In genomic region chr19:16457954-16458331, GRCh38 we compare ENCODE assay signal across 10 cellular contexts. TPM values are rescaled to one million over a fixed set of nuclear protein-coding genes. Genes with fewer than 3 reads are reported as not detected.
DNase-seq lines count a peak whose midpoint lies in the region; ATAC-seq and TF ChIP-seq lines count a peak whose summit lies in the region.
"Had no signal": no experiment of that assay in that cellular context is flagged by ENCODE, and none has a peak within 500 bp of the region (broad histone marks: within the 10 kb centered on the region; RNA-seq: fewer than 3 reads in every experiment).

No MANE protein-coding gene starts in this region.

- H3K36me3 ChIP-seq in Loucy (ENCODE audit: insufficient read depth, low read length) (no peaks in the 10 kb centered on the region), mesodermal cell (ENCODE audit: control insufficient read depth, insufficient read depth, low read length) (no peaks in the 10 kb centered on the region), stomach smooth muscle (ENCODE audit: control insufficient read depth in 2 of 2, insufficient read depth in 2 of 2, low read length in 2 of 2) (no peaks in the 10 kb centered on the region)

- no peak for DNase-seq in central memory CD8-positive, alpha-beta T cell (ENCODE audit: low spot score in 2 of 2)
- DNase-seq in H4 (ENCODE audit: low spot score) (no peak), GM13977 (ENCODE audit: low spot score) (no peak)
- DNase-seq: DMS53 had no signal

- H4K20me1 ChIP-seq in Loucy (ENCODE audit: insufficient read depth, low read length, poor library complexity, severe bottlenecking): peaks cover 33% of the 10 kb centered on the region

- peaks cover 91% of the 10 kb centered on the region for H3K79me2 ChIP-seq in Loucy (ENCODE audit: insufficient read depth, low read length)

- H3K27me3 Mint-ChIP-seq in central memory CD8-positive, alpha-beta T cell: no peaks in the 10 kb centered on the region
- H3K27me3 Mint-ChIP-seq: activated naive CD4-positive, alpha-beta T cell treated with anti-CD3 and anti-CD28 coated beads, Interleukin-2, amount 50 U/mL, for 24 hours had no signal

- H3K9ac ChIP-seq in Loucy (ENCODE audit: low read depth, low read length, poor library complexity, severe bottlenecking): peak overlapping the region; percentile 46
- no peak overlapping the region for H3K9ac ChIP-seq in stomach smooth muscle (ENCODE audit: low read length in 2 of 2)

- H3F3A ChIP-seq in Loucy (ENCODE audit: low read depth): no peaks in the 10 kb centered on the region

- H3K4me3 ChIP-seq in Loucy (ENCODE audit: low read length, poor library complexity, severe bottlenecking): no peak overlapping the region
- no peak overlapping the region for H3K4me3 ChIP-seq in mesodermal cell (ENCODE audit: extremely low read depth, insufficient read depth, low read length, poor library complexity, severe bottlenecking)
- H3K4me3 ChIP-seq in stomach smooth muscle (ENCODE audit: low read length in 2 of 2): peak overlapping the region in 1 of 2 donors; percentile 40

- H3K36me3 Mint-ChIP-seq in central memory CD8-positive, alpha-beta T cell (ENCODE audit: insufficient read depth): peaks cover 3% of the 10 kb centered on the region
- H3K36me3 Mint-ChIP-seq: activated naive CD4-positive, alpha-beta T cell treated with anti-CD3 and anti-CD28 coated beads, Interleukin-2, amount 50 U/mL, for 24 hours had no signal

- H2AFZ ChIP-seq in Loucy (ENCODE audit: low read length): no peak overlapping the region

- 83 to 86% methylated on average over 8 of the region's 8 CpGs for WGBS in mesodermal cell (ENCODE audit: insufficient coverage in 2 of 2), 2 experiments

- no peak for ATAC-seq in central memory CD8-positive, alpha-beta T cell (replicated peaks; ENCODE audit: extremely low read depth, poor library complexity, severe bottlenecking)
- ATAC-seq in GM19023 (IDR thresholded peaks at IDR 0.05; ENCODE audit: unreplicated experiment): no peak
- no peak for ATAC-seq in HG03045 (IDR thresholded peaks at IDR 0.05; ENCODE audit: unreplicated experiment)

- H3K9me3 ChIP-seq in Loucy (ENCODE audit: insufficient read depth, low read depth, low read length) (no peaks in the 10 kb centered on the region), mesodermal cell (ENCODE audit: control insufficient read depth, low read length) (no peaks in the 10 kb centered on the region), stomach smooth muscle (ENCODE audit: control insufficient read depth in 2 of 2, low read length in 2 of 2) (no peaks in the 10 kb centered on the region)

- no peak overlapping the region for H3K27ac Mint-ChIP-seq in central memory CD8-positive, alpha-beta T cell (ENCODE audit: low read depth)
- H3K27ac Mint-ChIP-seq: activated naive CD4-positive, alpha-beta T cell treated with anti-CD3 and anti-CD28 coated beads, Interleukin-2, amount 50 U/mL, for 24 hours had no signal

- no peak for TF ChIP-seq CTCF in Loucy (conservative IDR thresholded peaks at IDR 0.05; ENCODE audit: low read length)
- TF ChIP-seq CTCF in GM13977 (IDR thresholded peaks at IDR 0.05; ENCODE audit: extremely low read depth, insufficient read depth, missing control alignments): no peak

- H3K4me3 Mint-ChIP-seq in central memory CD8-positive, alpha-beta T cell: peak overlapping the region; percentile 1

- peak overlapping the region; percentile 57 for H3K4me2 ChIP-seq in Loucy (ENCODE audit: low read depth, low read length, poor library complexity, severe bottlenecking)

- H3K27me3 ChIP-seq in Loucy (ENCODE audit: insufficient read depth, low read length, poor library complexity, severe bottlenecking): no peaks in the 10 kb centered on the region
- H3K27me3 ChIP-seq in stomach smooth muscle (ENCODE audit: control insufficient read depth in 1 of 2, insufficient read depth in 2 of 2, low read length in 2 of 2): no peaks in the 10 kb centered on the region

- H3K9me2 ChIP-seq in Loucy (replicated peaks; ENCODE audit: low read depth, low read length): no peaks in the 10 kb centered on the region

- H3K9me3 Mint-ChIP-seq in central memory CD8-positive, alpha-beta T cell: no peaks in the 10 kb centered on the region
- H3K9me3 Mint-ChIP-seq: activated naive CD4-positive, alpha-beta T cell treated with anti-CD3 and anti-CD28 coated beads, Interleukin-2, amount 50 U/mL, for 24 hours had no signal

- H3K4me1 ChIP-seq in Loucy (ENCODE audit: insufficient read depth, low read length, poor library complexity, severe bottlenecking) (peaks cover 30% of the 10 kb centered on the region), mesodermal cell (ENCODE audit: control insufficient read depth, insufficient read depth, low read length, poor library complexity, severe bottlenecking) (peaks cover 35% of the 10 kb centered on the region), stomach smooth muscle (ENCODE audit: control insufficient read depth, insufficient read depth, low read length) (peaks cover 37% of the 10 kb centered on the region)

- peaks cover 71% of the 10 kb centered on the region for H3K4me1 Mint-ChIP-seq in central memory CD8-positive, alpha-beta T cell

- H3K27ac ChIP-seq in mesodermal cell (ENCODE audit: low read depth, low read length, severe bottlenecking) (peak overlapping the region; percentile 62), stomach smooth muscle (ENCODE audit: low read length) (peak overlapping the region; percentile 37)

- in situ Hi-C loops in GM13977 (cut with MboI; ENCODE audit: low pct_unique_long_range_greater_than_20kb, low sequenced_read_pairs, unreplicated experiment): no loop called here

RNA-seq across cellular contexts. Expression of gene EPS15L1, which starts 13.8 kb away (rescaled TPM):
- polyA plus RNA-seq in mesodermal cell (2013, experiment 1 of 2): 30.7 TPM
- polyA plus RNA-seq in mesodermal cell (2013, experiment 2 of 2): 28.9 TPM
- total RNA-seq in H4 (2014; rRNA removed; shearing (Covaris generic)): 6.7 and 8.5 TPM in 2 replicates

RNA-seq across cellular contexts. Expression of gene CALR3, which starts 38.0 kb away (rescaled TPM):
- polyA plus RNA-seq in mesodermal cell (2013, experiment 1 of 2): not detected
- not detected for polyA plus RNA-seq in mesodermal cell (2013, experiment 2 of 2)
- total RNA-seq in H4 (2014; rRNA removed; shearing (Covaris generic)): 0.08 and 0.47 TPM in 2 replicates

RNA-seq across cellular contexts. Expression of gene C19orf44, which starts 38.3 kb away (rescaled TPM):
- 3.9 TPM for polyA plus RNA-seq in mesodermal cell (2013, experiment 1 of 2)
- 6.0 TPM for polyA plus RNA-seq in mesodermal cell (2013, experiment 2 of 2)
- total RNA-seq in H4 (2014; rRNA removed; shearing (Covaris generic)): 6.7 and 7.7 TPM in 2 replicates
